In the genomic region with DNA sequence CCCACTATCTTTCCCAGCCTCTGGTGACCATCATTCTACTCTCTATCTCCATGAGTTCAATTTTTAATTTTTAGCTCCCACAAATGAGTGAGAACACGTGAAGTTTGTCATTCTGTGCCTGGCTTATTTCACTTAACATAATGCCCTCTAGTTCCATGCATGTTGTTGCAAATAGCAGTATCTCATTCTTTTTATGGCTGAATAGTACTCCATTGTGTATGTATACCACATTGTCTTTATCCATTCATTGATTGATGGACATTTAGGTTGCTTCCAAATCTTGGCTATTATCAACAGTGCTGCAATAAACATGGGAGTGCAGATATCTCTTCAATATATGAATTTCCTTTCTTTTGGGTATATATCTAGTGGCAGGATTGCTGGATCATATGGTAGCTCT, we compare ENCODE assay signal across 24 cellular contexts.
"Had no signal": no experiment of that assay in that cellular context is flagged by ENCODE, and none has a peak within 500 bp of the region (broad histone marks: within the 10 kb centered on the region; RNA-seq: fewer than 3 reads in every experiment).

No MANE protein-coding gene starts in this region.

- H3K9me3 ChIP-seq: colonic mucosa had no signal

- H3K27me3 Mint-ChIP-seq: dendritic cell treated with granulocyte-macrophage colony-stimulating factor and Interleukin-4, amounts not matched to agents 40 ng/mL and 50 ng/mL, for 4 days; effector memory CD8-positive, alpha-beta T cell; naive B cell had no signal

- DNase-seq: colonic mucosa; cortex of kidney; effector CD8-positive, alpha-beta T cell; effector memory CD8-positive, alpha-beta T cell; endodermal cell; foreskin keratinocyte; glutamatergic neuron; head of caudate nucleus; heart right ventricle; hippocampal formation; left cardiac atrium; left lung; left ventricle myocardium superior; lower lobe of right lung; mesenchymal stem cell; mucosa of descending colon; naive B cell had no signal

- H3K4me3 Mint-ChIP-seq: dendritic cell treated with granulocyte-macrophage colony-stimulating factor and Interleukin-4, amounts not matched to agents 40 ng/mL and 50 ng/mL, for 4 days; effector memory CD8-positive, alpha-beta T cell; endodermal cell; mesothelial cell of epicardium had no signal

- H3K4me1 ChIP-seq: colonic mucosa, esophagus muscularis mucosa, foreskin keratinocyte, heart right ventricle, left lung, lower lobe of right lung had no signal

- H3K27ac Mint-ChIP-seq: dendritic cell treated with granulocyte-macrophage colony-stimulating factor and Interleukin-4, amounts not matched to agents 40 ng/mL and 50 ng/mL, for 4 days; effector memory CD8-positive, alpha-beta T cell; endodermal cell; mesothelial cell of epicardium; naive B cell had no signal

- H3K4me3 ChIP-seq: colonic mucosa, esophagus muscularis mucosa, heart right ventricle, left lung, lower lobe of right lung, mucosa of descending colon had no signal

- H3K4me1 Mint-ChIP-seq: endodermal cell, mesothelial cell of epicardium, naive B cell had no signal

- ATAC-seq: effector memory CD8-positive, alpha-beta T cell; foreskin keratinocyte; heart right ventricle; left cardiac atrium; left lung; left ventricle myocardium superior; lower lobe of right lung; mucosa of descending colon had no signal

- H3K27ac ChIP-seq: colonic mucosa, esophagus muscularis mucosa, foreskin keratinocyte, heart right ventricle, left lung, lower lobe of right lung had no signal

- H3K36me3 ChIP-seq: colonic mucosa, lower lobe of right lung had no signal

- FAIRE-seq: endometrium, frontal cortex, islet of Langerhans, keratinocyte had no signal

- H3K27me3 ChIP-seq: colonic mucosa, esophagus muscularis mucosa, foreskin keratinocyte, heart right ventricle, left lung had no signal
